In genomic region chr19:10820173-10820572, GRCh38 we compare ENCODE assay signal across 10 cellular contexts. TPM values are rescaled to one million over a fixed set of nuclear protein-coding genes. Genes with fewer than 3 reads are reported as not detected.
DNase-seq lines count a peak whose midpoint lies in the region; ATAC-seq and TF ChIP-seq lines count a peak whose summit lies in the region.
"Had no signal": no experiment of that assay in that cellular context is flagged by ENCODE, and none has a peak within 500 bp of the region (broad histone marks: within the 10 kb centered on the region; RNA-seq: fewer than 3 reads in every experiment).

No MANE protein-coding gene starts in this region.

- intact Hi-C loops in CD4-positive, alpha-beta T cell (cut with DNase I, micrococcal nuclease): no loop called here

- H3K27me3 ChIP-seq in BJ (ENCODE audit: control insufficient read depth, insufficient read depth, low read length) (no peaks in the 10 kb centered on the region), H7 (ENCODE audit: control insufficient read depth, insufficient read depth, low read length) (no peaks in the 10 kb centered on the region), liver (ENCODE audit: control insufficient read depth in 4 of 4, insufficient read depth in 4 of 4, low read length in 3 of 4) (no peaks in the 10 kb centered on the region)
- H3K27me3 ChIP-seq in CD4-positive, alpha-beta T cell (ENCODE audit: control insufficient read depth, insufficient read depth, low read length): no peaks in the 10 kb centered on the region

- no peak overlapping the region for H3K9ac ChIP-seq in liver (ENCODE audit: low read depth in 1 of 2, low read length in 2 of 2)

- no peak overlapping the region for H3K4me3 Mint-ChIP-seq in CD4-positive, alpha-beta T cell

- no peak overlapping the region for H3K4me3 ChIP-seq in BJ (ENCODE audit: low read depth, low read length)
- no peak overlapping the region for H3K4me3 ChIP-seq in H7 (ENCODE audit: insufficient read depth, low read depth, low read length)
- no peak overlapping the region for H3K4me3 ChIP-seq in liver (ENCODE audit: low read depth in 1 of 3, low read length in 3 of 3)

- 97% methylated on average over 7 of the region's 7 CpGs for WGBS in liver

- no peaks in the 10 kb centered on the region for H3K9me3 Mint-ChIP-seq in activated naive CD4-positive, alpha-beta T cell treated with anti-CD3 and anti-CD28 coated beads, Interleukin-2, amount 50 U/mL, for 72 hours
- no peaks in the 10 kb centered on the region for H3K9me3 Mint-ChIP-seq in CD4-positive, alpha-beta T cell

- TF ChIP-seq RAD21 in liver (IDR thresholded peaks at IDR 0.05): peak in 1 of 2 donors; percentile 60

- peak; percentile 22; the same call in 1 of the 2 replicates for TF ChIP-seq CTCF in BJ (IDR thresholded peaks at IDR 0.05; ENCODE audit: insufficient read depth, low read depth, low read length)
- TF ChIP-seq CTCF in liver (IDR thresholded peaks at IDR 0.05; ENCODE audit: low read depth, low read length, missing input control): peak; percentile 23
- TF ChIP-seq CTCF in CD4-positive, alpha-beta T cell (IDR thresholded peaks at IDR 0.05): no peak

- POLR2A ChIA-PET in BJ (lab: Charles Lee): no interaction called here
- POLR2A ChIA-PET in CD4-positive, alpha-beta T cell (lab: Charles Lee): interaction anchor here (1.3 kb wide), 1 partner anchor 103 kb away, joined by 4 read pairs; the partner anchor contains the start of gene DNM2

- H3K4me1 ChIP-seq in liver (ENCODE audit: control insufficient read depth in 4 of 4, insufficient read depth in 4 of 4, low read length in 3 of 4): no peaks in the 10 kb centered on the region

- H3K27ac ChIP-seq in liver (ENCODE audit: low read depth in 1 of 2, low read length in 2 of 2): no peak overlapping the region
- no peak overlapping the region for H3K27ac ChIP-seq in CD4-positive, alpha-beta T cell (ENCODE audit: low read depth, low read length)
- H3K27ac ChIP-seq: epithelial cell of prostate had no signal

- H3K27ac Mint-ChIP-seq in activated naive CD4-positive, alpha-beta T cell treated with anti-CD3 and anti-CD28 coated beads, Interleukin-2, amount 50 U/mL, for 72 hours: peak overlapping the region; percentile 82 to 97
- H3K27ac Mint-ChIP-seq in CD4-positive, alpha-beta T cell: no peak overlapping the region

- CTCF ChIA-PET in BJ (lab: Yijun Ruan, JAX): interaction anchor here (1.1 to 2.9 kb wide), 5 partner anchors 9 to 118 kb away, joined by 3 to 11 read pairs (median 5); partner anchors contain the start of genes QTRT1 and TMED1
- CTCF ChIA-PET in CD4-positive, alpha-beta T cell (lab: Charles Lee): interaction anchor here (0.9 to 1.3 kb wide), 2 partner anchors 10 to 103 kb away, joined by 3 to 6 read pairs; partner anchors contain the start of gene DNM2

- H3K9me3 ChIP-seq in liver (ENCODE audit: control insufficient read depth in 4 of 4, low read length in 3 of 4): no peaks in the 10 kb centered on the region
- H3K9me3 ChIP-seq in CD4-positive, alpha-beta T cell (ENCODE audit: control insufficient read depth, low read length): no peaks in the 10 kb centered on the region

- H3K27me3 Mint-ChIP-seq in CD4-positive, alpha-beta T cell: no peaks in the 10 kb centered on the region

- H3K36me3 ChIP-seq in BJ (ENCODE audit: control insufficient read depth, insufficient read depth, low read length) (peaks cover 30% of the 10 kb centered on the region), H7 (replicated peaks; ENCODE audit: control insufficient read depth, insufficient read depth, low read length) (peaks cover 20% of the 10 kb centered on the region), liver (ENCODE audit: control insufficient read depth in 4 of 4, insufficient read depth in 3 of 4, low read depth in 1 of 4, low read length in 3 of 4) (peaks cover 18 to 41% (median 27%) of the 10 kb centered on the region in 4 donors)

- peak in 1 of 2 donors; percentile 35 for ATAC-seq in activated naive CD4-positive, alpha-beta T cell treated with anti-CD3 and anti-CD28 coated beads, Interleukin-2, amount 50 U/mL, for 72 hours
- no peak for ATAC-seq in HG02870 (IDR thresholded peaks at IDR 0.05; ENCODE audit: unreplicated experiment)
- no peak for ATAC-seq in CD4-positive, alpha-beta T cell (ENCODE audit: poor library complexity)

- no peaks in the 10 kb centered on the region for H3K4me1 Mint-ChIP-seq in CD4-positive, alpha-beta T cell (ENCODE audit: low read depth)

- no peak for DNase-seq in BJ (ENCODE audit: low read depth)
- peak; percentile 80 for DNase-seq in H7
- DNase-seq in activated naive CD4-positive, alpha-beta T cell treated with anti-CD3 and anti-CD28 coated beads, Interleukin-2, amount 50 U/mL, for 72 hours (ENCODE audit: low spot score in 2 of 2): no peak
- DNase-seq in NCI-H2107 treated with DMSO at 0.1 percent for 48 hours (lab: John Stamatoyannopoulos, UW; ENCODE audit: unreplicated experiment): no peak
- no peak for DNase-seq in hypothalamus (lab: John Stamatoyannopoulos, UW)
- DNase-seq in CD4-positive, alpha-beta T cell: no peak
- DNase-seq: NCI-H524 treated with DMSO at 0.1 percent for 48 hours had no signal

- H3K36me3 Mint-ChIP-seq in activated naive CD4-positive, alpha-beta T cell treated with anti-CD3 and anti-CD28 coated beads, Interleukin-2, amount 50 U/mL, for 72 hours: peaks cover 0 to 15% of the 10 kb centered on the region in 2 donors
- H3K36me3 Mint-ChIP-seq in CD4-positive, alpha-beta T cell (ENCODE audit: low read depth): peaks cover 55% of the 10 kb centered on the region

TF ChIP-seq in liver, 16 proteins besides CTCF, POLR2A, EP300 and RAD21 (continues in another document):
- TF ChIP-seq MAX (IDR thresholded peaks at IDR 0.05): no peak
- no peak for TF ChIP-seq NR2F2 (IDR thresholded peaks at IDR 0.05)
- no peak for TF ChIP-seq YY1 (IDR thresholded peaks at IDR 0.05)
- no peak for TF ChIP-seq HNF4G (IDR thresholded peaks at IDR 0.05)
- TF ChIP-seq TAF1 (conservative IDR thresholded peaks at IDR 0.05): no peak
- TF ChIP-seq RXRA (IDR thresholded peaks at IDR 0.05): no peak
- TF ChIP-seq GABPA (IDR thresholded peaks at IDR 0.05 in 1 of 2, conservative IDR thresholded peaks at IDR 0.05 in 1 of 2): no peak
- no peak for TF ChIP-seq EGR1 (IDR thresholded peaks at IDR 0.05; ENCODE audit: low read depth in 2 of 2)
- TF ChIP-seq JUND (IDR thresholded peaks at IDR 0.05): no peak
- TF ChIP-seq ATF3 (IDR thresholded peaks at IDR 0.05): no peak
- no peak for TF ChIP-seq FOXA1 (IDR thresholded peaks at IDR 0.05)
- TF ChIP-seq ZBTB33 (IDR thresholded peaks at IDR 0.05): no peak

RNA-seq across cellular contexts. Expression of gene TMED1, which starts 15.8 kb away (rescaled TPM):
- polyA plus RNA-seq in BJ (2011; rRNA removed) (50.2 and 85.3 TPM in 2 replicates), liver (10 to 100 TPM; 28.4 to 34.7 TPM)
- polyA minus RNA-seq in BJ (2011; rRNA and poly(A)+ RNA removed): 11.9 and 14.3 TPM in 2 replicates
- total RNA-seq in H7 (2014; rRNA removed; shearing (Covaris generic)): 49.5 and 50.3 TPM in 2 replicates
- total RNA-seq in activated naive CD4-positive, alpha-beta T cell treated with anti-CD3 and anti-CD28 coated beads, Interleukin-2, amount 50 U/mL, for 72 hours: 10 to 100 TPM in 1 of 2 donors, 1 to 10 TPM in 1; 9.7 to 15.0 TPM
- total RNA-seq in liver: 10 to 100 TPM; 17.8 to 24.7 TPM
- total RNA-seq in CD4-positive, alpha-beta T cell: 1 to 10 TPM; 6.7 to 7.0 TPM

RNA-seq across cellular contexts. Expression of gene C19orf38, which starts 28.0 kb away (rescaled TPM):
- polyA plus RNA-seq in BJ (2011; rRNA removed): 0.20 and 0.26 TPM in 2 replicates
- polyA minus RNA-seq in BJ (2011; rRNA and poly(A)+ RNA removed): 0.26 and 0.33 TPM in 2 replicates
- 0.59 and 5.0 TPM in 2 replicates for total RNA-seq in H7 (2014; rRNA removed; shearing (Covaris generic))
- total RNA-seq in activated naive CD4-positive, alpha-beta T cell treated with anti-CD3 and anti-CD28 coated beads, Interleukin-2, amount 50 U/mL, for 72 hours: 1 to 10 TPM; 3.5 to 6.4 TPM
- 1 to 10 TPM; 1.8 to 3.9 TPM for total RNA-seq in liver
- polyA plus RNA-seq in liver: 1 to 10 TPM in 1 of 2 donors, under 1 TPM in 1; 0.97 to 1.1 TPM
- 1 to 10 TPM; 1.8 to 2.1 TPM for total RNA-seq in CD4-positive, alpha-beta T cell

RNA-seq across cellular contexts. Expression of gene CARM1, which starts 51.2 kb away (rescaled TPM):
- polyA plus RNA-seq in BJ (2011; rRNA removed) (17.9 and 33.7 TPM in 2 replicates), liver (10 to 100 TPM in 1 of 2 donors, 1 to 10 TPM in 1; 5.1 to 17.5 TPM)
- polyA minus RNA-seq in BJ (2011; rRNA and poly(A)+ RNA removed): 26.6 and 27.8 TPM in 2 replicates
- total RNA-seq in H7 (2014; rRNA removed; shearing (Covaris generic)): 117 and 151 TPM in 2 replicates
- total RNA-seq in activated naive CD4-positive, alpha-beta T cell treated with anti-CD3 and anti-CD28 coated beads, Interleukin-2, amount 50 U/mL, for 72 hours: 10 to 100 TPM; 46.4 to 73.6 TPM
- 10 to 100 TPM; 12.6 to 18.3 TPM for total RNA-seq in liver
- 10 to 100 TPM; 17.5 to 18.0 TPM for total RNA-seq in CD4-positive, alpha-beta T cell
